Comparison of ENCODE assay signal across 8 cellular contexts in the genomic region with DNA sequence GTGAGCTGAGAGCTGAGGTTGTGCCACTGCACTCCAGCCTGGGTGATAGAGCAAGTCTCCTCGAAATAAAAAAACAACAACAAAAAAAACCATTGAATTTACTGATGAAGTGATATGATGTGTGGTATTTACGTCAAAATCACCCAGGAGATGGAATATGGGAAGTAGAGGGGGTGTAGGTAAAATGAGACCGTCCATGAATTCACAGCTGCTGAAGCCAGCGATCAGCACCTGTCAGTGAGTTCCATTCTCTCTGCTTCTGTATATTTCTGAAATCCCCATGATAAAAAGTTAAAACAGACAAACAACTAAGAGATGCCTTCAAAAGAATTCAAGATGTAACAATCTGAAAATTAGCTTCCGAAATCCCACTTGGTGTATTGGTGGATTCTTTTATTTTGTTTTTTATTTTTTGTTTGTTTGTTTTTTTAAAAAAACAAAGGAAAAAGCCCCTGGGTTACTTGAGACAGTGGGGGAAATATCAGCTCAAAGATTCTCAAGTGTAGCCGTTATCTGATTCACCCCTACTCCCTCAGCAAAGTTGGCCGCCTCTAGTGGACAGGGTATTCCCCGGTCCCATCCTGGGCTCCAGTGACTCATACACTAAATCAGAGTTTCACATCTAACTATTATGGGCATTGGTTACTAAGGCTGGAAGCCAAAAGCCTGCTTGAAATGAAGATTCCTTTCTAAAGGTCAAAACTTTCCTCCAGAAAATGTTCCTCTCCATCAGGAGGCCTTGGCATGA.
DNase-seq lines count a peak whose midpoint lies in the region; ATAC-seq, FAIRE-seq and TF ChIP-seq lines count a peak whose summit lies in the region.

No MANE protein-coding gene starts in this region.

- ATAC-seq in GM19438 (IDR thresholded peaks at IDR 0.05; ENCODE audit: low read depth, unreplicated experiment), result peak; percentile 86
- ATAC-seq in HG03457 (IDR thresholded peaks at IDR 0.05; ENCODE audit: unreplicated experiment), result peak; percentile 87
- peak in 3 of 4 donors; percentile 61 to 87 (median 81) for ATAC-seq in pancreas

- FAIRE-seq in pancreas (lab: Jason Lieb, UNC), result no peak

- no peaks in the 10 kb centered on the region for H3K27me3 ChIP-seq in pancreas

- no peaks in the 10 kb centered on the region for H3K9me3 ChIP-seq in pancreas

- intact Hi-C loops in pancreas (cut with DNase I), result no loop called here

- H3K4me3 ChIP-seq in pancreas, result no peak overlapping the region

- DNase-seq in EL, result peak; percentile 82
- peak; percentile 11 for DNase-seq in activated T-helper 9 cell treated with anti-CD3 and anti-CD28 coated beads, Interleukin-2, amount 50 U/mL, for 16 hours (ENCODE audit: low read depth)
- no peak for DNase-seq in pancreas
- DNase-seq in NCI-H2029 (lab: John Stamatoyannopoulos, UW), result no peak
- no peak for DNase-seq in NCI-H524 treated with DMSO at 0.1 percent for 48 hours (lab: John Stamatoyannopoulos, UW)
- DNase-seq in iPS-NIHi7 (ENCODE audit: extremely low spot score), result no peak

- H3K27ac ChIP-seq in pancreas, result peak overlapping the region in 1 of 4 donors; percentile 24

- H3K36me3 ChIP-seq in pancreas, result no peaks in the 10 kb centered on the region

- no peak for TF ChIP-seq CTCF in pancreas (IDR thresholded peaks at IDR 0.05)

- H3K4me1 ChIP-seq in pancreas, result no peaks in the 10 kb centered on the region

- WGBS in pancreas, 2 donors, result 63 to 72% methylated on average over 8 of the region's 8 CpGs

Comparison
In these comparisons a context has a peak if more than half of its experiments do, and no peak if none do; other contexts are left out.
1. DNase-seq: peak in EL (single experiment) and activated T-helper 9 cell treated with anti-CD3 and anti-CD28 coated beads, Interleukin-2, amount 50 U/mL, for 16 hours (single experiment); none in pancreas (0 of 6), NCI-H2029 (single experiment), NCI-H524 treated with DMSO at 0.1 percent for 48 hours (single experiment) and iPS-NIHi7 (single experiment).
2. Peak in every context shown above with its lines, with median percentiles within 50 percentile points of each other: ATAC-seq.